8 cellular contexts compared by ENCODE assay signal in the genomic region with DNA sequence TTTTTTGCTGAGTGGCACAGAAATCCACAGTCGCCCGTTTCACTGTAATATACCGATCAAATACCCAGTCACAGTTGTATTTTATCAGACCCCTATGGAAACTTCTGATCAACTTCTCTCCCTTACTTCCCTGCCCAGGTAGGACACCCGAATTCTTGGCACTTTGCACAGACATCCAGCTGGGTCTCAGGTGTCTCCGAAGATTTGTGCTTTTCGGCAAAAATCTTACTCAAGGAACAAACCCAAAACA. TPM values are rescaled to one million over a fixed set of nuclear protein-coding genes. Genes with fewer than 3 reads are reported as not detected.
DNase-seq lines count a peak whose midpoint lies in the region; ATAC-seq and TF ChIP-seq lines count a peak whose summit lies in the region.

No MANE protein-coding gene starts in this region.

- H3K36me3 ChIP-seq in HAP-1 (replicated peaks): no peaks in the 10 kb centered on the region
- no peaks in the 10 kb centered on the region for H3K36me3 ChIP-seq in skeletal muscle satellite cell (ENCODE audit: insufficient read depth, low read length)

- DNase-seq in HAP-1 (ENCODE audit: low spot score in 2 of 2): no peak
- no peak for DNase-seq in right cardiac atrium
- no peak for DNase-seq in NCI-H446 treated with DMSO at 0.1 percent for 48 hours (lab: John Stamatoyannopoulos, UW)
- DNase-seq in substantia nigra (lab: John Stamatoyannopoulos, UW): no peak
- no peak for DNase-seq in germinal center (ENCODE audit: low spot score)

- peak overlapping the region; percentile 71 for H3K4me3 ChIP-seq in HAP-1
- peak overlapping the region; percentile 68 for H3K4me3 ChIP-seq in WI38 (ENCODE audit: low read depth, low read length)
- H3K4me3 ChIP-seq in right cardiac atrium (ENCODE audit: low read length): peak overlapping the region; percentile 53
- peak overlapping the region; percentile 89 for H3K4me3 ChIP-seq in skeletal muscle satellite cell (ENCODE audit: low read length)

- H3K4me1 ChIP-seq in HAP-1: peaks cover 14% of the 10 kb centered on the region
- no peaks in the 10 kb centered on the region for H3K4me1 ChIP-seq in right cardiac atrium (ENCODE audit: control insufficient read depth, insufficient read depth, low read length)
- H3K4me1 ChIP-seq in skeletal muscle satellite cell (ENCODE audit: control insufficient read depth, insufficient read depth, low read length): peaks cover 21% of the 10 kb centered on the region

- 16% methylated on average over 6 of the region's 6 CpGs for WGBS in right cardiac atrium

- in situ Hi-C loops in HAP-1 (cut with MboI; ENCODE audit: low sequenced_read_pairs): no loop called here

- TF ChIP-seq CTCF in WI38 (IDR thresholded peaks at IDR 0.05; ENCODE audit: low read depth, low read length): no peak

- H3K27ac ChIP-seq in right cardiac atrium (ENCODE audit: low read length): no peak overlapping the region
- H3K27ac ChIP-seq in substantia nigra (ENCODE audit: low read depth, low read length, poor library complexity, severe bottlenecking): no peak overlapping the region

- peak overlapping the region; percentile 76 for H3K9ac ChIP-seq in skeletal muscle satellite cell (ENCODE audit: low read depth, low read length)

- no peaks in the 10 kb centered on the region for H3K27me3 ChIP-seq in HAP-1 (ENCODE audit: low read depth)
- H3K27me3 ChIP-seq in right cardiac atrium (ENCODE audit: control insufficient read depth, insufficient read depth): no peaks in the 10 kb centered on the region
- no peaks in the 10 kb centered on the region for H3K27me3 ChIP-seq in skeletal muscle satellite cell (ENCODE audit: control insufficient read depth, insufficient read depth, low read length)

- intact Hi-C loops in right cardiac atrium (cut with DNase I): no loop called here

- peak overlapping the region; percentile 97 for H3K4me2 ChIP-seq in skeletal muscle satellite cell (ENCODE audit: low read length)

- H3K9me3 ChIP-seq in HAP-1 (no peaks in the 10 kb centered on the region), right cardiac atrium (ENCODE audit: control insufficient read depth, low read length) (no peaks in the 10 kb centered on the region), skeletal muscle satellite cell (replicated peaks; ENCODE audit: low read length) (no peaks in the 10 kb centered on the region)

- ATAC-seq in right cardiac atrium (no peak), HG02884 (IDR thresholded peaks at IDR 0.05; ENCODE audit: unreplicated experiment) (no peak)

RNA-seq across cellular contexts. Expression of gene MREG, which starts 0.6 kb away (rescaled TPM):
- total RNA-seq in right cardiac atrium: under 1 TPM; 0.31 to 0.82 (median 0.65) TPM
- 0.36 TPM for polyA plus RNA-seq in right cardiac atrium
- total RNA-seq in skeletal muscle satellite cell (2012; rRNA removed): 2.4 and 3.5 TPM in 2 replicates
